Comparison of ENCODE assay signal across 1 cellular context in the genomic region with DNA sequence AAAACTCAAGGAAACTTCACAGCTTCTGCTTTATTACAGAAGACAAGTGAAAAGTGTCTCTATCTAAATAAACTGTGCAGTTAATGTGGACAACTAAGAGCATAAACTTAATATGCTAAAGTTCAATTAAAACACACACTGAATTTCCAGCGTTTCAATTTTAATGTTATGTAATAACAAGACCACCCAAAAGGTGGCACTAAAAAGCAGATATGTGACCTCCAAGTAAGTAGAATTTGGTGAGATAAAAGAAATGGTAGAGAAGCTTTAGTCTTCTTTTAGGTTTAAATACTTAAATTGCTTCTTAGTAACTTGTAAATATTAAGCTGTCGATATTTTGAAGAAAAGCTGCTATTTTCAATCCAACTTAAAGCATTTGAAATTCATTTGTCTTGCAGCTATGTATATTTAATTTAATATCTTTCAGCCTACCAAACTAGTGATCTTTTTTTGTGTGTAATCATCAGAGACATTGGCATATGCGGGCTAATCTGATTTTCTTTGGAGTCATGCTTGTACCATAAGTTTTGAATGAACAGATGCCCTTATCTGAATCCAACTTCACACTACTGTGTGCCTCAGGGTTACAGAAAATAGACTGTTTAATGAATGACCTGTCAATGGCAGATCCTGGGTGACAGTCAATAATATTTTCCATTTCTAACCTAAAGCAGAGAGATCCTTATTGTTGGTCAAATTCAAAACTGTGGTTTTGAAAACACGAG.
TF ChIP-seq lines count a peak whose summit lies in the region.

No MANE protein-coding gene starts in this region.

TF ChIP-seq in SK-N-SH, 30 proteins besides CTCF, POLR2A, EP300 and RAD21 (continued from another document):
- TF ChIP-seq, protein P1, sequence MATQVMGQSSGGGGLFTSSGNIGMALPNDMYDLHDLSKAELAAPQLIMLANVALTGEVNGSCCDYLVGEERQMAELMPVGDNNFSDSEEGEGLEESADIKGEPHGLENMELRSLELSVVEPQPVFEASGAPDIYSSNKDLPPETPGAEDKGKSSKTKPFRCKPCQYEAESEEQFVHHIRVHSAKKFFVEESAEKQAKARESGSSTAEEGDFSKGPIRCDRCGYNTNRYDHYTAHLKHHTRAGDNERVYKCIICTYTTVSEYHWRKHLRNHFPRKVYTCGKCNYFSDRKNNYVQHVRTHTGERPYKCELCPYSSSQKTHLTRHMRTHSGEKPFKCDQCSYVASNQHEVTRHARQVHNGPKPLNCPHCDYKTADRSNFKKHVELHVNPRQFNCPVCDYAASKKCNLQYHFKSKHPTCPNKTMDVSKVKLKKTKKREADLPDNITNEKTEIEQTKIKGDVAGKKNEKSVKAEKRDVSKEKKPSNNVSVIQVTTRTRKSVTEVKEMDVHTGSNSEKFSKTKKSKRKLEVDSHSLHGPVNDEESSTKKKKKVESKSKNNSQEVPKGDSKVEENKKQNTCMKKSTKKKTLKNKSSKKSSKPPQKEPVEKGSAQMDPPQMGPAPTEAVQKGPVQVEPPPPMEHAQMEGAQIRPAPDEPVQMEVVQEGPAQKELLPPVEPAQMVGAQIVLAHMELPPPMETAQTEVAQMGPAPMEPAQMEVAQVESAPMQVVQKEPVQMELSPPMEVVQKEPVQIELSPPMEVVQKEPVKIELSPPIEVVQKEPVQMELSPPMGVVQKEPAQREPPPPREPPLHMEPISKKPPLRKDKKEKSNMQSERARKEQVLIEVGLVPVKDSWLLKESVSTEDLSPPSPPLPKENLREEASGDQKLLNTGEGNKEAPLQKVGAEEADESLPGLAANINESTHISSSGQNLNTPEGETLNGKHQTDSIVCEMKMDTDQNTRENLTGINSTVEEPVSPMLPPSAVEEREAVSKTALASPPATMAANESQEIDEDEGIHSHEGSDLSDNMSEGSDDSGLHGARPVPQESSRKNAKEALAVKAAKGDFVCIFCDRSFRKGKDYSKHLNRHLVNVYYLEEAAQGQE (IDR thresholded peaks at IDR 0.05; ENCODE audit: low read depth, low read length) = no peak
- TF ChIP-seq, protein P2, sequence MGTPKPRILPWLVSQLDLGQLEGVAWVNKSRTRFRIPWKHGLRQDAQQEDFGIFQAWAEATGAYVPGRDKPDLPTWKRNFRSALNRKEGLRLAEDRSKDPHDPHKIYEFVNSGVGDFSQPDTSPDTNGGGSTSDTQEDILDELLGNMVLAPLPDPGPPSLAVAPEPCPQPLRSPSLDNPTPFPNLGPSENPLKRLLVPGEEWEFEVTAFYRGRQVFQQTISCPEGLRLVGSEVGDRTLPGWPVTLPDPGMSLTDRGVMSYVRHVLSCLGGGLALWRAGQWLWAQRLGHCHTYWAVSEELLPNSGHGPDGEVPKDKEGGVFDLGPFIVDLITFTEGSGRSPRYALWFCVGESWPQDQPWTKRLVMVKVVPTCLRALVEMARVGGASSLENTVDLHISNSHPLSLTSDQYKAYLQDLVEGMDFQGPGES (IDR thresholded peaks at IDR 0.05; ENCODE audit: low read depth, low read length) = no peak
- TF ChIP-seq, protein P3, sequence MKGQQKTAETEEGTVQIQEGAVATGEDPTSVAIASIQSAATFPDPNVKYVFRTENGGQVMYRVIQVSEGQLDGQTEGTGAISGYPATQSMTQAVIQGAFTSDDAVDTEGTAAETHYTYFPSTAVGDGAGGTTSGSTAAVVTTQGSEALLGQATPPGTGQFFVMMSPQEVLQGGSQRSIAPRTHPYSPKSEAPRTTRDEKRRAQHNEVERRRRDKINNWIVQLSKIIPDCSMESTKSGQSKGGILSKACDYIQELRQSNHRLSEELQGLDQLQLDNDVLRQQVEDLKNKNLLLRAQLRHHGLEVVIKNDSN (IDR thresholded peaks at IDR 0.05; ENCODE audit: borderline replicate concordance, low read depth) = no peak
- no peak for TF ChIP-seq EZH2phosphoT487 (IDR thresholded peaks at IDR 0.05; ENCODE audit: borderline replicate concordance, low read depth)
